In the genomic region with DNA sequence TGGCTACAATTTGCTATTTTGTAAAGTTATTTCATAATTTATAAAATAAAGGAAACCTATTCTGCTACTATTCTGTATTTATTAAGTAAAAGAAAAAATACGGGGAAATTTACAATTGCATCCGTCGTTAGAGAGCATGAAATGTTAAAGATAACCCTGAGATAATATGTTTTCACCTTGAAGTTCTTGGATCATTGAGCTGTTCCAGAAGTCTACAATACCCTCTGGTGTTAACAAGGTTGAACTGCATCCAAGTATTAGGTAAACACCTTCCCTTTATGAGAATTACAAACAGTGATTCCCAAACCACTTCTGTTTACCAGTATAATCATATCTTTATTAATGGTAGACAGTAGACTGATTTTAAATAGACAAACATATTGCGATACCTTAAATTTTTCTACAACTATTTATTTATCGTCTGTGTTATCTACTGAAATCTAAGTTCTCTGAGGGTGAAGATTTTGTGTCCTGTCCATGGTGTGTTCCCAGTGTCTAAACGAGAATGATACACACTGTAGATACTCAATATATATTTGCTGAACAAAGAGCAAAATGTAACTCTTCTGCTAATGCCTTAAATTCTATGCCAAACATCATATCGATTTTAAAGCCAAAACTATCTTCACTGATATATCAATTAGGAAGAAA, we compare ENCODE assay signal across 8 cellular contexts. TPM values are rescaled to one million over a fixed set of nuclear protein-coding genes. Genes with fewer than 3 reads are reported as not detected.
DNase-seq lines count a peak whose midpoint lies in the region; ATAC-seq, FAIRE-seq and TF ChIP-seq lines count a peak whose summit lies in the region.

No MANE protein-coding gene starts in this region.

- no peaks in the 10 kb centered on the region for H3K9me3 ChIP-seq in NT2/D1 (ENCODE audit: insufficient read depth, low read length)
- no peaks in the 10 kb centered on the region for H3K9me3 ChIP-seq in endocrine pancreas (ENCODE audit: control insufficient read depth, low read length)
- H3K9me3 ChIP-seq in pancreas = no peaks in the 10 kb centered on the region

- no peak overlapping the region for H3K4me3 Mint-ChIP-seq in stimulated activated memory B cell treated with anti-CD40 and anti-IgM and Interleukin-4, amounts not matched to agents 10 μg/mL and 1 μg/mL and 100 μg/mL, for 72 hours

- peak; percentile 67 for DNase-seq in DMS53 (lab: John Stamatoyannopoulos, UW)
- DNase-seq in NT2/D1 (ENCODE audit: low read depth, low spot score) = peak; percentile 15
- no peak for DNase-seq in pancreas
- no peak for DNase-seq in Right ventricle myocardium superior

- no peak for FAIRE-seq in pancreas (lab: Jason Lieb, UNC)

- H3K36me3 Mint-ChIP-seq in stimulated activated memory B cell treated with anti-CD40 and anti-IgM and Interleukin-4, amounts not matched to agents 10 μg/mL and 1 μg/mL and 100 μg/mL, for 72 hours = peaks cover 4% of the 10 kb centered on the region

- TF ChIP-seq CTCF in pancreas (IDR thresholded peaks at IDR 0.05) = peak; percentile 11 to 52 (median 40)

- no peaks in the 10 kb centered on the region for H3K4me1 Mint-ChIP-seq in stimulated activated memory B cell treated with anti-CD40 and anti-IgM and Interleukin-4, amounts not matched to agents 10 μg/mL and 1 μg/mL and 100 μg/mL, for 72 hours

- no peak overlapping the region for H3K4me3 ChIP-seq in NT2/D1 (ENCODE audit: insufficient read length, low read depth)
- peak overlapping the region; percentile 22 for H3K4me3 ChIP-seq in endocrine pancreas (ENCODE audit: control insufficient read depth, insufficient read depth, low read length)
- no peak overlapping the region for H3K4me3 ChIP-seq in pancreas

- H3K36me3 ChIP-seq in NT2/D1 (ENCODE audit: insufficient read depth, insufficient read length, low read length) = no peaks in the 10 kb centered on the region
- H3K36me3 ChIP-seq in endocrine pancreas (ENCODE audit: control insufficient read depth, insufficient read depth, low read length) = no peaks in the 10 kb centered on the region
- H3K36me3 ChIP-seq in pancreas = no peaks in the 10 kb centered on the region

- H3K27me3 ChIP-seq in NT2/D1 (ENCODE audit: insufficient read depth, insufficient read length) (no peaks in the 10 kb centered on the region), endocrine pancreas (ENCODE audit: control insufficient read depth, insufficient read depth, low read length) (no peaks in the 10 kb centered on the region), pancreas (no peaks in the 10 kb centered on the region)

- no peaks in the 10 kb centered on the region for H3K27me3 Mint-ChIP-seq in stimulated activated memory B cell treated with anti-CD40 and anti-IgM and Interleukin-4, amounts not matched to agents 10 μg/mL and 1 μg/mL and 100 μg/mL, for 72 hours

- peaks cover 3% of the 10 kb centered on the region for H3K9me3 Mint-ChIP-seq in stimulated activated memory B cell treated with anti-CD40 and anti-IgM and Interleukin-4, amounts not matched to agents 10 μg/mL and 1 μg/mL and 100 μg/mL, for 72 hours

- H3K9ac ChIP-seq in NT2/D1 (ENCODE audit: insufficient read length, low read depth) (no peak overlapping the region), endocrine pancreas (ENCODE audit: control insufficient read depth, insufficient read depth, low read length) (no peak overlapping the region)

- intact Hi-C loops in pancreas (cut with DNase I) = loop anchor here in 1 of 3 donors (10.0 kb wide), 1 partner anchor 241 kb away; no protein-coding TSS in a partner anchor
- intact Hi-C loops in Right ventricle myocardium superior (cut with DNase I) = loop anchor here (10.0 kb wide), 1 partner anchor 251 kb away; no protein-coding TSS in a partner anchor

- ATAC-seq in GM19452 (IDR thresholded peaks at IDR 0.05; ENCODE audit: unreplicated experiment) = peak; percentile 68
- ATAC-seq in HG03460 (IDR thresholded peaks at IDR 0.05; ENCODE audit: unreplicated experiment) = peak; percentile 83
- ATAC-seq in pancreas = peak in 3 of 4 donors; percentile 79 to 89 (median 88)
- no peak for ATAC-seq in stimulated activated memory B cell treated with anti-CD40 and anti-IgM and Interleukin-4, amounts not matched to agents 10 μg/mL and 1 μg/mL and 100 μg/mL, for 72 hours
- no peak for ATAC-seq in Right ventricle myocardium superior (ENCODE audit: poor library complexity)

- no peak overlapping the region for H3K27ac Mint-ChIP-seq in stimulated activated memory B cell treated with anti-CD40 and anti-IgM and Interleukin-4, amounts not matched to agents 10 μg/mL and 1 μg/mL and 100 μg/mL, for 72 hours

- H3K4me1 ChIP-seq in NT2/D1 (ENCODE audit: insufficient read depth, insufficient read length) = no peaks in the 10 kb centered on the region
- peaks cover 5% of the 10 kb centered on the region for H3K4me1 ChIP-seq in endocrine pancreas (ENCODE audit: control insufficient read depth, insufficient read depth, low read length)
- H3K4me1 ChIP-seq in pancreas = peaks cover 0 to 2% (median 0%) of the 10 kb centered on the region in 3 donors

- 14 to 18% methylated on average over 7 of the region's 7 CpGs for WGBS in pancreas, 2 donors

- no peak overlapping the region for H3K27ac ChIP-seq in pancreas

RNA-seq across cellular contexts. Expression of a gene that starts 28.2 kb away (rescaled TPM):
- total RNA-seq in pancreas = 1 to 10 TPM; 2.9 to 6.3 (median 3.8) TPM
- polyA plus RNA-seq in pancreas = 1 to 10 TPM; 1.1 to 3.1 TPM
- 3.9 TPM for total RNA-seq in Right ventricle myocardium superior

Comparison
In these comparisons a context has a peak if more than half of its experiments do, and no peak if none do; other contexts are left out.
1. DNase-seq: peak in DMS53 (single experiment) and NT2/D1 (single experiment); none in pancreas (0 of 6) and Right ventricle myocardium superior (single experiment).
2. ATAC-seq: peak in GM19452 (single experiment), HG03460 (single experiment) and pancreas (3 of 4); none in stimulated activated memory B cell treated with anti-CD40 and anti-IgM and Interleukin-4, amounts not matched to agents 10 μg/mL and 1 μg/mL and 100 μg/mL, for 72 hours (single experiment) and Right ventricle myocardium superior (single experiment).